Comparison of ENCODE assay signal across 15 cellular contexts in the genomic region with DNA sequence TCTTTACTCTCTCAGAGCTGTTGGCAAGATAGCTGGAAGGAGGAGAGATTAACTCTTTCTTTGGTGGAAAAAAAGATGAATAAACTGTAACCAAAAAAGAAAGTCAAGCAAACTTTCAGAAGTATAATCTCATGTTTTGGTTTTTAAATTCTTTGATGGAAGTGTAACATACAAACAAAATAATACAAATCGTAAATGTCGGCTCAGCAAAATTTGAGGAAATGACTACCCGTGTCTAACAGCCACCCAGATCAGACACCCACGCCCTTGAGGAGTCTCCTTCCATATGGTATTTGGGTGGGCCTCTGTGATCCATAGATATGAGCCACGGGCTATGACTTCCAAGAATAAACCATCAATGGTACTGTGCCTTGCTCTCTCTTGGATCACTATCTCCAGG. TPM values are rescaled to one million over a fixed set of nuclear protein-coding genes. Genes with fewer than 3 reads are reported as not detected.
A peak's percentile ranks its signal among the peaks of the same experiment; 100 is the strongest.
DNase-seq lines count a peak whose midpoint lies in the region; ATAC-seq and TF ChIP-seq lines count a peak whose summit lies in the region.
"Had no signal": no experiment of that assay in that cellular context is flagged by ENCODE, and none has a peak within 500 bp of the region (broad histone marks: within the 10 kb centered on the region; RNA-seq: fewer than 3 reads in every experiment).

No MANE protein-coding gene starts in this region.

- H3K4me2 ChIP-seq in MM.1S (ENCODE audit: low read depth, low read length): peak overlapping the region; percentile 33; the same call in 1 of the 2 replicates

- no peak overlapping the region for H3K27ac ChIP-seq in MM.1S (ENCODE audit: low read length)
- H3K27ac ChIP-seq: GM23248 had no signal

- no peaks in the 10 kb centered on the region for H3K79me2 ChIP-seq in MM.1S (ENCODE audit: low read length)

- peaks cover 85% of the 10 kb centered on the region for H3K27me3 ChIP-seq in MM.1S (replicated peaks; ENCODE audit: insufficient read depth, low read length)
- H3K27me3 ChIP-seq: BLaER1 treated with 17β-estradiol and CSF1 and Interleukin-3, amounts not matched to agents 10 nM and 100 nM had no signal

- peaks cover 6% of the 10 kb centered on the region for H3K27me3 Mint-ChIP-seq in activated CD4-positive, alpha-beta T cell treated with anti-CD3 and anti-CD28 coated beads, Interleukin-2, amount 10 ng/mL, durations not matched to agents 7 days and 5 days
- H3K27me3 Mint-ChIP-seq in dendritic cell treated with granulocyte-macrophage colony-stimulating factor and Interleukin-4, amounts not matched to agents 40 ng/mL and 50 ng/mL, for 4 days: peaks cover 16% of the 10 kb centered on the region

- no peak for TF ChIP-seq CTCF in MM.1S (IDR thresholded peaks at IDR 0.05; ENCODE audit: low read length)

- peaks cover 12% of the 10 kb centered on the region for H3K9me3 Mint-ChIP-seq in activated CD4-positive, alpha-beta T cell treated with anti-CD3 and anti-CD28 coated beads, Interleukin-2, amount 10 ng/mL, durations not matched to agents 7 days and 5 days
- no peaks in the 10 kb centered on the region for H3K9me3 Mint-ChIP-seq in dendritic cell treated with granulocyte-macrophage colony-stimulating factor and Interleukin-4, amounts not matched to agents 40 ng/mL and 50 ng/mL, for 4 days
- H3K9me3 Mint-ChIP-seq: CD8-positive, alpha-beta memory T cell had no signal

- H3K9me3 ChIP-seq in MM.1S (replicated peaks; ENCODE audit: insufficient read depth, low read length): no peaks in the 10 kb centered on the region

- H3K4me3 Mint-ChIP-seq in activated CD4-positive, alpha-beta T cell treated with anti-CD3 and anti-CD28 coated beads, Interleukin-2, amount 10 ng/mL, durations not matched to agents 7 days and 5 days: no peak overlapping the region
- H3K4me3 Mint-ChIP-seq in dendritic cell treated with granulocyte-macrophage colony-stimulating factor and Interleukin-4, amounts not matched to agents 40 ng/mL and 50 ng/mL, for 4 days: no peak overlapping the region
- H3K4me3 Mint-ChIP-seq: B cell; CD4-positive, CD25-positive, alpha-beta regulatory T cell; CD8-positive, alpha-beta memory T cell had no signal

- DNase-seq in activated CD4-positive, alpha-beta T cell treated with anti-CD3 and anti-CD28 coated beads, Interleukin-2, amount 10 ng/mL, durations not matched to agents 7 days and 5 days: no peak
- DNase-seq in activated CD4-positive, alpha-beta T cell treated with anti-CD3 and anti-CD28 coated beads, Interleukin-2, amount 50 U/mL, for 4 hours: no peak
- no peak for DNase-seq in MM.1S
- DNase-seq in DMS 273 (lab: John Stamatoyannopoulos, UW; ENCODE audit: unreplicated experiment): no peak
- DNase-seq: 8988T; CD4-positive, CD25-positive, alpha-beta regulatory T cell; CD8-positive, alpha-beta memory T cell; COR-L47; GM23248; HCEC 1CT had no signal

- peaks cover 4% of the 10 kb centered on the region for H3K4me1 ChIP-seq in MM.1S (ENCODE audit: low read length)

- peaks cover 7% of the 10 kb centered on the region for H3K36me3 Mint-ChIP-seq in activated CD4-positive, alpha-beta T cell treated with anti-CD3 and anti-CD28 coated beads, Interleukin-2, amount 10 ng/mL, durations not matched to agents 7 days and 5 days (ENCODE audit: low read depth)
- peaks cover 11% of the 10 kb centered on the region for H3K36me3 Mint-ChIP-seq in dendritic cell treated with granulocyte-macrophage colony-stimulating factor and Interleukin-4, amounts not matched to agents 40 ng/mL and 50 ng/mL, for 4 days (ENCODE audit: low read depth)
- H3K36me3 Mint-ChIP-seq: CD4-positive, CD25-positive, alpha-beta regulatory T cell; CD8-positive, alpha-beta memory T cell had no signal

- H3K4me3 ChIP-seq in MM.1S (ENCODE audit: low read length): no peak overlapping the region
- H3K4me3 ChIP-seq: BLaER1 treated with 17β-estradiol and CSF1 and Interleukin-3, amounts not matched to agents 10 nM and 100 nM; GM23248 had no signal

- no peaks in the 10 kb centered on the region for H3F3A ChIP-seq in MM.1S (ENCODE audit: insufficient read depth, low read length)

- no peak overlapping the region for H3K9ac ChIP-seq in MM.1S (ENCODE audit: low read length)
- H3K9ac ChIP-seq: GM23248 had no signal

- H2AFZ ChIP-seq in MM.1S (ENCODE audit: low read length): no peak overlapping the region
- H2AFZ ChIP-seq: GM23248 had no signal

- no peak for ATAC-seq in GM18873 (IDR thresholded peaks at IDR 0.05; ENCODE audit: low FRiP score, unreplicated experiment)
- ATAC-seq in HG03521 (IDR thresholded peaks at IDR 0.05; ENCODE audit: unreplicated experiment): no peak

- H3K9me2 ChIP-seq in MM.1S (replicated peaks; ENCODE audit: insufficient read depth, low read length): no peaks in the 10 kb centered on the region

- H4K20me1 ChIP-seq in MM.1S (ENCODE audit: insufficient read depth, low read length): no peaks in the 10 kb centered on the region
- H4K20me1 ChIP-seq: BLaER1 treated with 17β-estradiol and CSF1 and Interleukin-3, amounts not matched to agents 10 nM and 100 nM had no signal

- intact Hi-C loops in dendritic cell treated with granulocyte-macrophage colony-stimulating factor and Interleukin-4, amounts not matched to agents 40 ng/mL and 50 ng/mL, for 4 days (cut with micrococcal nuclease): loop anchor here (2.0 kb wide), 1 partner anchor 13 kb away; no protein-coding TSS in a partner anchor

- peaks cover 34% of the 10 kb centered on the region for H3K4me1 Mint-ChIP-seq in activated CD4-positive, alpha-beta T cell treated with anti-CD3 and anti-CD28 coated beads, Interleukin-2, amount 10 ng/mL, durations not matched to agents 7 days and 5 days
- H3K4me1 Mint-ChIP-seq in dendritic cell treated with granulocyte-macrophage colony-stimulating factor and Interleukin-4, amounts not matched to agents 40 ng/mL and 50 ng/mL, for 4 days (ENCODE audit: low read depth): peaks cover 85% of the 10 kb centered on the region

- CTCF ChIA-PET in activated CD4-positive, alpha-beta T cell treated with anti-CD3 and anti-CD28 coated beads, Interleukin-2, amount 10 ng/mL, durations not matched to agents 7 days and 5 days (lab: Charles Lee): interaction anchor here (0.8 kb wide), 1 partner anchor 10 kb away, joined by 3 read pairs; a partner anchor contains a TSS

- POLR2A ChIA-PET in activated CD4-positive, alpha-beta T cell treated with anti-CD3 and anti-CD28 coated beads, Interleukin-2, amount 10 ng/mL, durations not matched to agents 7 days and 5 days (lab: Charles Lee): no interaction called here

- H3K27ac Mint-ChIP-seq in activated CD4-positive, alpha-beta T cell treated with anti-CD3 and anti-CD28 coated beads, Interleukin-2, amount 10 ng/mL, durations not matched to agents 7 days and 5 days: peak overlapping the region; percentile 9
- H3K27ac Mint-ChIP-seq in dendritic cell treated with granulocyte-macrophage colony-stimulating factor and Interleukin-4, amounts not matched to agents 40 ng/mL and 50 ng/mL, for 4 days: peak overlapping the region; percentile 26
- H3K27ac Mint-ChIP-seq: B cell; CD8-positive, alpha-beta memory T cell had no signal

- H3K36me3 ChIP-seq in MM.1S (replicated peaks; ENCODE audit: insufficient read depth, low read length): no peaks in the 10 kb centered on the region
- H3K36me3 ChIP-seq: BLaER1 treated with 17β-estradiol and CSF1 and Interleukin-3, amounts not matched to agents 10 nM and 100 nM had no signal

RNA-seq across cellular contexts. Expression of a gene that starts 9.5 kb away (rescaled TPM):
- total RNA-seq in activated CD4-positive, alpha-beta T cell treated with anti-CD3 and anti-CD28 coated beads, Interleukin-2, amount 10 ng/mL, durations not matched to agents 7 days and 5 days: under 1 TPM; 0.52 to 0.57 TPM
- total RNA-seq: CD4-positive, CD25-positive, alpha-beta regulatory T cell had no signal

RNA-seq across cellular contexts. Expression of a gene that starts 11.9 kb away (rescaled TPM):
- total RNA-seq in activated CD4-positive, alpha-beta T cell treated with anti-CD3 and anti-CD28 coated beads, Interleukin-2, amount 10 ng/mL, durations not matched to agents 7 days and 5 days: not detected
- total RNA-seq: B cell; CD4-positive, CD25-positive, alpha-beta regulatory T cell; CD8-positive, alpha-beta memory T cell; GM23248 had no signal

RNA-seq across cellular contexts. Expression of a gene that starts 24.2 kb away (rescaled TPM):
- total RNA-seq in activated CD4-positive, alpha-beta T cell treated with anti-CD3 and anti-CD28 coated beads, Interleukin-2, amount 10 ng/mL, durations not matched to agents 7 days and 5 days: not detected
- total RNA-seq: CD4-positive, CD25-positive, alpha-beta regulatory T cell; GM23248 had no signal

RNA-seq across cellular contexts. Expression of a gene that starts 36.7 kb away (rescaled TPM):
- total RNA-seq in activated CD4-positive, alpha-beta T cell treated with anti-CD3 and anti-CD28 coated beads, Interleukin-2, amount 10 ng/mL, durations not matched to agents 7 days and 5 days: under 1 TPM in 1 of 2 experiments, not detected in 1; 0.15 TPM
- total RNA-seq: B cell; CD4-positive, CD25-positive, alpha-beta regulatory T cell; CD8-positive, alpha-beta memory T cell; GM23248 had no signal
